ENCODE assay signal across 8 cellular contexts in genomic region chr12:121792607-121793500, GRCh38. TPM values are rescaled to one million over a fixed set of nuclear protein-coding genes. Genes with fewer than 3 reads are reported as not detected.
DNase-seq lines count a peak whose midpoint lies in the region; ATAC-seq, FAIRE-seq and TF ChIP-seq lines count a peak whose summit lies in the region.

No MANE protein-coding gene starts in this region.

- H3K36me3 Mint-ChIP-seq in T-helper 1 cell treated with Interleukin-12 subunit alpha and Interleukin-12 subunit beta and Interleukin-4 antibody, amounts not matched to agents 30 μg/mL and 1 μg/mL, for 36 hours (ENCODE audit: low read depth), result peaks cover 24% of the 10 kb centered on the region
- peaks cover 56% of the 10 kb centered on the region for H3K36me3 Mint-ChIP-seq in central memory CD8-positive, alpha-beta T cell (ENCODE audit: insufficient read depth)

- H3K9me3 ChIP-seq in mucosa of rectum (ENCODE audit: control insufficient read depth in 2 of 2, low read length in 2 of 2) (no peaks in the 10 kb centered on the region), uterus (no peaks in the 10 kb centered on the region)

- H3K4me3 ChIP-seq in mucosa of rectum (ENCODE audit: low read length in 2 of 2) (peak overlapping the region; percentile 64 to 79), uterus (peak overlapping the region; percentile 42 to 44)

- H3K27me3 Mint-ChIP-seq in T-helper 1 cell treated with Interleukin-12 subunit alpha and Interleukin-12 subunit beta and Interleukin-4 antibody, amounts not matched to agents 30 μg/mL and 1 μg/mL, for 36 hours (ENCODE audit: low read depth), result no peaks in the 10 kb centered on the region
- no peaks in the 10 kb centered on the region for H3K27me3 Mint-ChIP-seq in central memory CD8-positive, alpha-beta T cell

- H3K9ac ChIP-seq in mucosa of rectum (ENCODE audit: low read depth in 1 of 2, low read length in 2 of 2), result peak overlapping the region; percentile 74 to 79

- H3K27ac Mint-ChIP-seq in T-helper 1 cell treated with Interleukin-12 subunit alpha and Interleukin-12 subunit beta and Interleukin-4 antibody, amounts not matched to agents 30 μg/mL and 1 μg/mL, for 36 hours, result peak overlapping the region; percentile 88
- H3K27ac Mint-ChIP-seq in central memory CD8-positive, alpha-beta T cell (ENCODE audit: low read depth), result peak overlapping the region; percentile 99

- H3K4me1 ChIP-seq in mucosa of rectum (ENCODE audit: control insufficient read depth in 2 of 2, insufficient read depth in 2 of 2, low read length in 2 of 2) (peaks cover 55 to 73% of the 10 kb centered on the region in 2 donors), uterus (peaks cover 21 to 38% of the 10 kb centered on the region in 2 donors), foreskin keratinocyte (no peaks in the 10 kb centered on the region)

- peak overlapping the region; percentile 91 for H3K4me3 Mint-ChIP-seq in T-helper 1 cell treated with Interleukin-12 subunit alpha and Interleukin-12 subunit beta and Interleukin-4 antibody, amounts not matched to agents 30 μg/mL and 1 μg/mL, for 36 hours
- peak overlapping the region; percentile 91 for H3K4me3 Mint-ChIP-seq in central memory CD8-positive, alpha-beta T cell

- intact Hi-C loops in uterus (cut with DNase I; ENCODE audit: low total_unique reads), result loop anchor here (5.0 kb wide), 1 partner anchor 96 kb away; no protein-coding TSS in a partner anchor

- peak; percentile 66 for FAIRE-seq in GM18507 (lab: Jason Lieb, UNC)

- no peak for TF ChIP-seq POLR2A in uterus (IDR thresholded peaks at IDR 0.05)

- peak; percentile 11 for ATAC-seq in central memory CD8-positive, alpha-beta T cell (replicated peaks; ENCODE audit: extremely low read depth, poor library complexity, severe bottlenecking)
- no peak for ATAC-seq in foreskin keratinocyte
- no peak for ATAC-seq in HG03135 (IDR thresholded peaks at IDR 0.05; ENCODE audit: unreplicated experiment)

- H3K9me3 Mint-ChIP-seq in T-helper 1 cell treated with Interleukin-12 subunit alpha and Interleukin-12 subunit beta and Interleukin-4 antibody, amounts not matched to agents 30 μg/mL and 1 μg/mL, for 36 hours, result no peaks in the 10 kb centered on the region
- no peaks in the 10 kb centered on the region for H3K9me3 Mint-ChIP-seq in central memory CD8-positive, alpha-beta T cell

- no peak for TF ChIP-seq CTCF in uterus (IDR thresholded peaks at IDR 0.05)
- no peak for TF ChIP-seq CTCF in foreskin keratinocyte (conservative IDR thresholded peaks at IDR 0.05)

- H3K27me3 ChIP-seq in mucosa of rectum (ENCODE audit: control insufficient read depth in 2 of 2, insufficient read depth in 2 of 2, low read length in 2 of 2) (no peaks in the 10 kb centered on the region), uterus (no peaks in the 10 kb centered on the region), foreskin keratinocyte (no peaks in the 10 kb centered on the region)

- H3K4me1 Mint-ChIP-seq in T-helper 1 cell treated with Interleukin-12 subunit alpha and Interleukin-12 subunit beta and Interleukin-4 antibody, amounts not matched to agents 30 μg/mL and 1 μg/mL, for 36 hours (ENCODE audit: low read depth), result peaks cover 48% of the 10 kb centered on the region
- H3K4me1 Mint-ChIP-seq in central memory CD8-positive, alpha-beta T cell, result peaks cover 68% of the 10 kb centered on the region

- peak overlapping the region; percentile 76 to 91 for H3K27ac ChIP-seq in mucosa of rectum (ENCODE audit: low read depth in 2 of 2, low read length in 2 of 2)
- H3K27ac ChIP-seq in uterus, result peak overlapping the region; percentile 81 to 100
- no peak overlapping the region for H3K27ac ChIP-seq in foreskin keratinocyte

- H3K36me3 ChIP-seq in mucosa of rectum (ENCODE audit: control insufficient read depth in 2 of 2, insufficient read depth in 2 of 2, low read length in 2 of 2), result peaks cover 0 to 8% of the 10 kb centered on the region in 2 donors
- H3K36me3 ChIP-seq in uterus, result no peaks in the 10 kb centered on the region

- no peak for DNase-seq in GM18507 (ENCODE audit: extremely low spot score, insufficient read length, low read depth)
- DNase-seq in central memory CD8-positive, alpha-beta T cell (ENCODE audit: low spot score in 2 of 2), result peak; percentile 54 to 55
- DNase-seq in uterus, result no peak
- DNase-seq in foreskin keratinocyte, result no peak
- DNase-seq in kidney glomerular epithelial cell (lab: John Stamatoyannopoulos, UW), result no peak

RNA-seq across cellular contexts. Expression of gene RHOF, which starts 0.6 kb away (rescaled TPM):
- 10 to 100 TPM in 3 of 4 donors, 1 to 10 TPM in 1; 5.1 to 27.6 (median 13.1) TPM for total RNA-seq in uterus
- total RNA-seq in foreskin keratinocyte, result 5.0 and 5.5 TPM in 2 replicates
- 4.8 and 6.0 TPM in 2 replicates for polyA plus RNA-seq in foreskin keratinocyte

RNA-seq across cellular contexts. Expression of gene SETD1B, which starts 11.0 kb away (rescaled TPM):
- total RNA-seq in uterus, result 10 to 100 TPM in 1 of 4 donors, 1 to 10 TPM in 3; 1.3 to 63.6 (median 5.6) TPM
- 5.5 and 6.1 TPM in 2 replicates for total RNA-seq in foreskin keratinocyte
- polyA plus RNA-seq in foreskin keratinocyte, result 2.2 and 2.6 TPM in 2 replicates

Comparison
In these comparisons a context has a peak if more than half of its experiments do, and no peak if none do; other contexts are left out.
1. DNase-seq: peak in central memory CD8-positive, alpha-beta T cell (2 of 2); none in GM18507 (single experiment), uterus (0 of 2), foreskin keratinocyte (0 of 2) and kidney glomerular epithelial cell (single experiment).